Comparison of ENCODE assay signal across 18 cellular contexts in genomic region chr2:18891598-18892345, GRCh38.
"Had no signal": no experiment of that assay in that cellular context is flagged by ENCODE, and none has a peak within 500 bp of the region (broad histone marks: within the 10 kb centered on the region; RNA-seq: fewer than 3 reads in every experiment).

No MANE protein-coding gene starts in this region.

- H3K27me3 ChIP-seq: cardiac muscle cell, dorsolateral prefrontal cortex, right atrium auricular region, tibial nerve, uterus had no signal

- H3K4me3 ChIP-seq: cardiac muscle cell, dorsolateral prefrontal cortex, right atrium auricular region, skin epidermis, tibial nerve, uterus had no signal

- DNase-seq: activated CD4-positive, alpha-beta memory T cell treated with anti-CD3 and anti-CD28 coated beads for 36 hours; activated CD4-positive, alpha-beta T cell treated with anti-CD3 and anti-CD28 coated beads for 36 hours; activated CD8-positive, alpha-beta memory T cell treated with anti-CD3 and anti-CD28 coated beads, Interleukin-2, amount 10 ng/mL, durations not matched to agents 7 days and 5 days; activated T-cell treated with anti-CD3 and anti-CD28 coated beads, Interleukin-2, amount 50 U/mL, for 24 hours; dorsolateral prefrontal cortex; endodermal cell; foreskin melanocyte; head of caudate nucleus; immature natural killer cell; stimulated activated CD4-positive, alpha-beta T cell treated with anti-CD3 and anti-CD28 coated beads, Interleukin-4, amount 100 ng/mL, for 4 hours; stimulated activated CD8-positive, alpha-beta memory T cell treated with anti-CD3 and anti-CD28 coated beads, Interleukin-4, amount 100 ng/mL, for 48 hours; stimulated activated naive CD4-positive, alpha-beta T cell treated with Interleukin-2 at 50 U/mL for 16 hours; substantia nigra; uterus had no signal

- H3K9me3 ChIP-seq: right atrium auricular region, tibial nerve, uterus had no signal

- H3K4me1 ChIP-seq: tibial nerve had no signal

- H3K36me3 ChIP-seq: cardiac muscle cell, right atrium auricular region, tibial nerve, uterus had no signal

- H3K27ac ChIP-seq: cardiac muscle cell, dorsolateral prefrontal cortex, right atrium auricular region, skin epidermis, tibial nerve had no signal

- ATAC-seq: activated CD4-positive, alpha-beta T cell treated with anti-CD3 and anti-CD28 coated beads for 36 hours; activated CD8-positive, alpha-beta memory T cell treated with anti-CD3 and anti-CD28 coated beads, Interleukin-2, amount 10 ng/mL, durations not matched to agents 7 days and 5 days had no signal
